In genomic region chr17:7219812-7220592, GRCh38 we compare ENCODE assay signal across 8 cellular contexts. TPM values are rescaled to one million over a fixed set of nuclear protein-coding genes. Genes with fewer than 3 reads are reported as not detected.
DNase-seq lines count a peak whose midpoint lies in the region; ATAC-seq, FAIRE-seq and TF ChIP-seq lines count a peak whose summit lies in the region.

Gene ACADVL, plus strand, starts transcription at chr17:7219938. Its CDS starts 47 bp downstream, at chr17:7219985.
Gene DLG4, minus strand, starts transcription at chr17:7219836.

- H3K4me1 ChIP-seq in ascending aorta (peaks cover 23 to 40% of the 10 kb centered on the region in 2 donors), right atrium auricular region (peaks cover 0 to 80% of the 10 kb centered on the region in 2 donors), uterus (peaks cover 0 to 18% of the 10 kb centered on the region in 2 donors)

- H3K36me3 ChIP-seq in ascending aorta: peaks cover 31 to 32% of the 10 kb centered on the region in 2 donors
- H3K36me3 ChIP-seq in right atrium auricular region: peaks cover 41% of the 10 kb centered on the region
- no peaks in the 10 kb centered on the region for H3K36me3 ChIP-seq in uterus

- peaks cover 50% of the 10 kb centered on the region for H3K4me1 Mint-ChIP-seq in T-helper 2 cell treated with Interferon-gamma antibody and Interleukin-4, amounts not matched to agents 5 μg/mL and 100 μg/mL, for 36 hours (ENCODE audit: low read depth)

- no peaks in the 10 kb centered on the region for H3K9me3 ChIP-seq in ascending aorta
- H3K9me3 ChIP-seq in right atrium auricular region: no peaks in the 10 kb centered on the region
- no peaks in the 10 kb centered on the region for H3K9me3 ChIP-seq in uterus

- peaks cover 26% of the 10 kb centered on the region for H3K36me3 Mint-ChIP-seq in T-helper 2 cell treated with Interferon-gamma antibody and Interleukin-4, amounts not matched to agents 5 μg/mL and 100 μg/mL, for 36 hours (ENCODE audit: low read depth)

- H3K4me3 ChIP-seq in ascending aorta (peak within 1 kb of the TSS; percentile 81 to 98), right atrium auricular region (peak within 1 kb of the TSS; percentile 91), uterus (peak within 1 kb of the TSS; percentile 67 to 91)

- H3K27ac ChIP-seq in ascending aorta: peak within 1 kb of the TSS; percentile 96 to 100
- peak within 1 kb of the TSS; percentile 97 for H3K27ac ChIP-seq in right atrium auricular region
- peak within 1 kb of the TSS; percentile 92 to 97 for H3K27ac ChIP-seq in uterus

- peak; percentile 82 to 94 for TF ChIP-seq POLR2A in uterus (IDR thresholded peaks at IDR 0.05)

- DNase-seq in D721Med (ENCODE audit: insufficient read length, low spot score) (peak; percentile 84), M059J (ENCODE audit: low read depth) (peak; percentile 94), ascending aorta (ENCODE audit: low spot score in 2 of 2) (peak; percentile 78 to 96), right atrium auricular region (ENCODE audit: low spot score) (peak; percentile 97), putamen (ENCODE audit: low spot score) (peak; percentile 86), uterus (peak; percentile 95 to 96)
- peak; percentile 90 for DNase-seq in T-helper 2 cell treated with Interferon-gamma antibody and Interleukin-4, amounts not matched to agents 5 μg/mL and 100 μg/mL, for 36 hours (ENCODE audit: low spot score)

- no peaks in the 10 kb centered on the region for H3K27me3 ChIP-seq in ascending aorta
- no peaks in the 10 kb centered on the region for H3K27me3 ChIP-seq in right atrium auricular region
- no peaks in the 10 kb centered on the region for H3K27me3 ChIP-seq in uterus

- H3K4me3 Mint-ChIP-seq in T-helper 2 cell treated with Interferon-gamma antibody and Interleukin-4, amounts not matched to agents 5 μg/mL and 100 μg/mL, for 36 hours: peak within 1 kb of the TSS; percentile 91

- peak within 1 kb of the TSS; percentile 91 for H3K27ac Mint-ChIP-seq in T-helper 2 cell treated with Interferon-gamma antibody and Interleukin-4, amounts not matched to agents 5 μg/mL and 100 μg/mL, for 36 hours

- FAIRE-seq in D721Med (lab: Jason Lieb, UNC): no peak

- TF ChIP-seq CTCF in D721Med (IDR thresholded peaks at IDR 0.05; ENCODE audit: insufficient read depth, missing control alignments): no peak
- TF ChIP-seq CTCF in ascending aorta (IDR thresholded peaks at IDR 0.05): no peak
- TF ChIP-seq CTCF in right atrium auricular region (IDR thresholded peaks at IDR 0.05): no peak
- TF ChIP-seq CTCF in uterus (IDR thresholded peaks at IDR 0.05): no peak

- H3K27me3 Mint-ChIP-seq in T-helper 2 cell treated with Interferon-gamma antibody and Interleukin-4, amounts not matched to agents 5 μg/mL and 100 μg/mL, for 36 hours (ENCODE audit: low read depth): no peaks in the 10 kb centered on the region

- intact Hi-C loops in ascending aorta (cut with DNase I) (loop anchor here (1.0 to 10.0 kb wide), 2 partner anchors 19 to 615 kb away; partner anchors contain the start of genes KDM6B and PHF23), uterus (cut with DNase I; ENCODE audit: low total_unique reads) (no loop called here)

- peak; percentile 49 for ATAC-seq in GM21529 (IDR thresholded peaks at IDR 0.05; ENCODE audit: unreplicated experiment)

- no peaks in the 10 kb centered on the region for H3K9me3 Mint-ChIP-seq in T-helper 2 cell treated with Interferon-gamma antibody and Interleukin-4, amounts not matched to agents 5 μg/mL and 100 μg/mL, for 36 hours

RNA-seq across cellular contexts. Expression of gene ACADVL, which starts in this region (rescaled TPM):
- 294 and 491 TPM in 2 replicates for total RNA-seq in M059J (2014; rRNA removed; shearing (Covaris generic))
- total RNA-seq in ascending aorta (1,048 TPM), right atrium auricular region (100 to 1,000 TPM; 695 to 758 TPM), uterus (100 to 1,000 TPM; 167 to 800 (median 399) TPM)

RNA-seq across cellular contexts. Expression of gene DLG4, which starts in this region (rescaled TPM):
- total RNA-seq in M059J (2014; rRNA removed; shearing (Covaris generic)): 4.7 and 7.8 TPM in 2 replicates
- total RNA-seq in ascending aorta (34.9 TPM), right atrium auricular region (10 to 100 TPM; 15.1 to 33.4 TPM), uterus (10 to 100 TPM; 22.8 to 64.0 (median 48.4) TPM)

Comparison
In these comparisons a context has a peak if more than half of its experiments do, and no peak if none do; other contexts are left out.
1. Peak in every context shown above with its lines: DNase-seq, ATAC-seq, H3K4me3 ChIP-seq and H3K27ac ChIP-seq.